Comparison of ENCODE assay signal across 1 cellular context in genomic region chr1:107927815-107928214, GRCh38.
TF ChIP-seq lines count a peak whose summit lies in the region.

No MANE protein-coding gene starts in this region.

TF ChIP-seq in WTC11, 78 proteins besides CTCF, POLR2A, EP300 and RAD21 (continued from another document):
- no peak for TF ChIP-seq ZNF416 (CRISPR knock-in tag; IDR thresholded peaks at IDR 0.05)
